In genomic region chr3:177281292-177281942, GRCh38 we compare ENCODE assay signal across 10 cellular contexts.
DNase-seq lines count a peak whose midpoint lies in the region; ATAC-seq, FAIRE-seq and TF ChIP-seq lines count a peak whose summit lies in the region.
"Had no signal": no experiment of that assay in that cellular context is flagged by ENCODE, and none has a peak within 500 bp of the region (broad histone marks: within the 10 kb centered on the region; RNA-seq: fewer than 3 reads in every experiment).

No MANE protein-coding gene starts in this region.

- peaks cover 24% of the 10 kb centered on the region for H3K4me1 Mint-ChIP-seq in activated CD8-positive, alpha-beta T cell treated with anti-CD3 and anti-CD28 coated beads for 36 hours (ENCODE audit: low read depth)

- DNase-seq in NCI-H2171 treated with DMSO at 0.1 percent for 48 hours (lab: John Stamatoyannopoulos, UW) (peak; percentile 45), NCI-H2171 (lab: John Stamatoyannopoulos, UW) (no peak), MV-4-11 (lab: John Stamatoyannopoulos, UW) (peak; percentile 63), HTR-8/SVneo (ENCODE audit: insufficient read length, low spot score) (no peak), AG08396 (ENCODE audit: low spot score) (no peak)
- peak; percentile 46 for DNase-seq in activated CD8-positive, alpha-beta T cell treated with anti-CD3 and anti-CD28 coated beads for 36 hours
- DNase-seq: ACHN; activated T-cell treated with anti-CD3 and anti-CD28 coated beads, Interleukin-2, amount 50 U/mL, for 4 hours had no signal

- H3K9me3 ChIP-seq in parathyroid adenoma (ENCODE audit: control insufficient read depth, low read length), result no peaks in the 10 kb centered on the region

- peaks cover 3% of the 10 kb centered on the region for H3K9me3 Mint-ChIP-seq in activated CD8-positive, alpha-beta T cell treated with anti-CD3 and anti-CD28 coated beads for 36 hours
- H3K9me3 Mint-ChIP-seq: activated T-cell treated with anti-CD3 and anti-CD28 coated beads, Interleukin-2, amount 50 U/mL, for 4 hours had no signal

- peak; percentile 47 for ATAC-seq in activated CD8-positive, alpha-beta T cell treated with anti-CD3 and anti-CD28 coated beads for 36 hours
- ATAC-seq in HG02610 (IDR thresholded peaks at IDR 0.05; ENCODE audit: unreplicated experiment), result no peak
- ATAC-seq: activated T-cell treated with anti-CD3 and anti-CD28 coated beads, Interleukin-2, amount 50 U/mL, for 4 hours had no signal

- no peak overlapping the region for H3K9ac ChIP-seq in parathyroid adenoma

- peaks cover 4% of the 10 kb centered on the region for H3K36me3 Mint-ChIP-seq in activated CD8-positive, alpha-beta T cell treated with anti-CD3 and anti-CD28 coated beads for 36 hours (ENCODE audit: low read depth)

- no peaks in the 10 kb centered on the region for H3K27me3 ChIP-seq in parathyroid adenoma (ENCODE audit: control insufficient read depth, insufficient read depth, low read length)

- intact Hi-C loops in activated CD8-positive, alpha-beta T cell treated with anti-CD3 and anti-CD28 coated beads for 36 hours (cut with micrococcal nuclease), result no loop called here

- FAIRE-seq in HTR-8/SVneo (lab: Jason Lieb, UNC), result no peak

- peak overlapping the region; percentile 61 for H3K27ac Mint-ChIP-seq in activated CD8-positive, alpha-beta T cell treated with anti-CD3 and anti-CD28 coated beads for 36 hours

- H3K27ac ChIP-seq in parathyroid adenoma, result no peak overlapping the region

- POLR2A ChIA-PET in activated CD8-positive, alpha-beta T cell treated with anti-CD3 and anti-CD28 coated beads for 36 hours (lab: Charles Lee), result interaction anchor here (0.9 kb wide), 1 partner anchor 79 kb away, joined by 3 read pairs; no protein-coding TSS in a partner anchor

- no peak overlapping the region for H3K4me3 ChIP-seq in parathyroid adenoma (ENCODE audit: low read depth, low read length)

- peak overlapping the region; percentile 2 for H2AFZ ChIP-seq in parathyroid adenoma

- H3K36me3 ChIP-seq in parathyroid adenoma (ENCODE audit: control insufficient read depth, insufficient read depth, low read length), result no peaks in the 10 kb centered on the region

- no peak overlapping the region for H3K4me2 ChIP-seq in parathyroid adenoma (ENCODE audit: low read length)

- no peaks in the 10 kb centered on the region for H3K27me3 Mint-ChIP-seq in activated CD8-positive, alpha-beta T cell treated with anti-CD3 and anti-CD28 coated beads for 36 hours

- TF ChIP-seq CTCF in activated CD8-positive, alpha-beta T cell treated with anti-CD3 and anti-CD28 coated beads for 36 hours (IDR thresholded peaks at IDR 0.05), result no peak
- no peak for TF ChIP-seq CTCF in parathyroid adenoma (IDR thresholded peaks at IDR 0.05)

- H3K79me2 ChIP-seq in parathyroid adenoma, result no peaks in the 10 kb centered on the region

- CTCF ChIA-PET in activated CD8-positive, alpha-beta T cell treated with anti-CD3 and anti-CD28 coated beads for 36 hours (lab: Charles Lee), result no interaction called here

- peaks cover 10% of the 10 kb centered on the region for H3K4me1 ChIP-seq in parathyroid adenoma

- no peak overlapping the region for H3K4me3 Mint-ChIP-seq in activated CD8-positive, alpha-beta T cell treated with anti-CD3 and anti-CD28 coated beads for 36 hours
- H3K4me3 Mint-ChIP-seq: activated T-cell treated with anti-CD3 and anti-CD28 coated beads, Interleukin-2, amount 50 U/mL, for 4 hours had no signal

Comparison
In these comparisons a context has a peak if more than half of its experiments do, and no peak if none do; other contexts are left out.
1. DNase-seq: peak in NCI-H2171 treated with DMSO at 0.1 percent for 48 hours (single experiment), MV-4-11 (single experiment) and activated CD8-positive, alpha-beta T cell treated with anti-CD3 and anti-CD28 coated beads for 36 hours (single experiment); none in NCI-H2171 (single experiment), HTR-8/SVneo (single experiment) and AG08396 (single experiment).